In genomic region chr2:29699045-29699444, GRCh38 we compare ENCODE assay signal across 5 cellular contexts.
"Had no signal": no experiment of that assay in that cellular context is flagged by ENCODE, and none has a peak within 500 bp of the region (broad histone marks: within the 10 kb centered on the region; RNA-seq: fewer than 3 reads in every experiment).

No MANE protein-coding gene starts in this region.

- ATAC-seq: K562 had no signal

- DNase-seq: GM23248, HCEC 1CT, IMR-90, KG1 had no signal

- H2AFZ ChIP-seq: GM23248 had no signal

- H3K4me3 ChIP-seq: GM23248, K562 had no signal

- H3K27ac ChIP-seq: GM23248 had no signal
